8 cellular contexts compared by ENCODE assay signal in the genomic region with DNA sequence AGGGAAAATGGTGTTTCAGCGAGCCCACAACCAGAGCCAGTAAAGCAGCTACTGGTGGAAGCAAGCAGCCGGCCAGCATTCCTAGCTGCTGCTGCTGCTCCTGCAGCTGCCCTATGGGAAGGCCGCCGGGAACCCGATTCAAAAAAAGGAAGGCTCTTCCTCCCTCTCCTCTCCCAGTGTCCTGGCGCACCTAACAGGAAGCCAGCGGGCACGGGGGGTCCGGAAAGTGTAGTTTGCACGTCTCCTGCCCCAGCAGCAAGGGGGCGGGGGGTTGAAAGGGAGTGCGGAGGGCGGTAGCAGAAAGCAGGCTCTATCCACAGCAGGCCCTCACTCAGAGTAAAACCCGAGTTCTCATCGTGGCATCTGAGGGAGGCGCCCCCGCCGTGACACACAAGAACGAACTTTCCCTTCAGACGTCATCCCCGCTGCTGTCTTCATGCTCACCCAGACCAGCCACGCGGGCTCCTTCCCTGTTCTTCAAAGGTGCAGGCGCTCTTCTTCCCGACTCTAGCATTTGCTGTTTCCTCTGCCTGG. TPM values are rescaled to one million over a fixed set of nuclear protein-coding genes. Genes with fewer than 3 reads are reported as not detected.
DNase-seq lines count a peak whose midpoint lies in the region; ATAC-seq and TF ChIP-seq lines count a peak whose summit lies in the region.

No MANE protein-coding gene starts in this region.

- intact Hi-C loops in adrenal gland (cut with DNase I), result no loop called here
- intact Hi-C loops in sciatic nerve (cut with DNase I), result no loop called here

- 3 to 7% (median 4%) methylated on average over 18 to 25 of the region's 25 CpGs for WGBS in adrenal gland, 4 donors

- peak in 1 of 2 donors; percentile 66 for TF ChIP-seq POLR2A in adrenal gland (IDR thresholded peaks at IDR 0.05)

- H3K27ac ChIP-seq in adrenal gland, result peak overlapping the region in 4 of 5 donors; percentile 45 to 84 (median 80)

- DNase-seq in activated T-cell treated with anti-CD3 and anti-CD28 coated beads for 24 hours (ENCODE audit: low read depth) (peak; percentile 9), adrenal gland (peak; percentile 46 to 83 (median 74)), sciatic nerve (ENCODE audit: low spot score) (peak; percentile 62), COLO668 (lab: John Stamatoyannopoulos, UW; ENCODE audit: unreplicated experiment) (no peak)
- DNase-seq in activated T-cell treated with anti-CD3 and anti-CD28 coated beads, Interleukin-2, amount 50 U/mL, for 1 hour, result no peak

- ATAC-seq in sciatic nerve, result peak; percentile 85
- no peak for ATAC-seq in GM18867 (IDR thresholded peaks at IDR 0.05; ENCODE audit: unreplicated experiment)
- ATAC-seq in HG02852 (IDR thresholded peaks at IDR 0.05; ENCODE audit: unreplicated experiment), result no peak

- no peaks in the 10 kb centered on the region for H3K27me3 ChIP-seq in adrenal gland
- H3K27me3 ChIP-seq in iPS-15b (ENCODE audit: control insufficient read depth, insufficient read depth, low read length), result no peaks in the 10 kb centered on the region

- H3K9me3 ChIP-seq in adrenal gland (replicated peaks in 1 of 3) (no peaks in the 10 kb centered on the region), iPS-15b (ENCODE audit: control insufficient read depth, insufficient read depth, low read length) (no peaks in the 10 kb centered on the region)

- peak overlapping the region; percentile 71 for H3K9ac ChIP-seq in iPS-15b (ENCODE audit: low read depth, low read length)

- H3K4me1 ChIP-seq in adrenal gland (replicated peaks in 1 of 2) (peaks cover 0 to 14% of the 10 kb centered on the region in 2 donors), iPS-15b (ENCODE audit: control insufficient read depth, insufficient read depth, low read length) (no peaks in the 10 kb centered on the region)

- peak in 5 of 6 experiments; percentile 12 to 34 (median 18) for TF ChIP-seq CTCF in adrenal gland (IDR thresholded peaks at IDR 0.05)

- H3K4me3 ChIP-seq in adrenal gland, result peak overlapping the region in 3 of 4 donors; percentile 25 to 55 (median 38)
- peak overlapping the region; percentile 60 for H3K4me3 ChIP-seq in iPS-15b (ENCODE audit: low read depth, low read length)

- H3K36me3 ChIP-seq in adrenal gland (replicated peaks in 1 of 2) (no peaks in the 10 kb centered on the region), iPS-15b (ENCODE audit: control insufficient read depth, insufficient read depth, low read length) (no peaks in the 10 kb centered on the region)

RNA-seq across cellular contexts. Expression of a gene that starts 16.5 kb away (rescaled TPM):
- total RNA-seq in adrenal gland, result not detected
- not detected for polyA plus RNA-seq in adrenal gland
- total RNA-seq in sciatic nerve, result not detected

RNA-seq across cellular contexts. Expression of a gene that starts 21.2 kb away (rescaled TPM):
- total RNA-seq in adrenal gland, result 10 to 100 TPM in 1 of 8 donors, 1 to 10 TPM in 7; 3.2 to 11.4 (median 5.3) TPM
- 1 to 10 TPM; 2.5 to 3.3 (median 2.5) TPM for polyA plus RNA-seq in adrenal gland
- 22.4 TPM for total RNA-seq in sciatic nerve

Comparison
In these comparisons a context has a peak if more than half of its experiments do, and no peak if none do; other contexts are left out.
1. DNase-seq: peak in activated T-cell treated with anti-CD3 and anti-CD28 coated beads for 24 hours (single experiment), adrenal gland (7 of 7) and sciatic nerve (single experiment); none in activated T-cell treated with anti-CD3 and anti-CD28 coated beads, Interleukin-2, amount 50 U/mL, for 1 hour (single experiment) and COLO668 (single experiment).